17 cellular contexts compared by ENCODE assay signal in the genomic region with DNA sequence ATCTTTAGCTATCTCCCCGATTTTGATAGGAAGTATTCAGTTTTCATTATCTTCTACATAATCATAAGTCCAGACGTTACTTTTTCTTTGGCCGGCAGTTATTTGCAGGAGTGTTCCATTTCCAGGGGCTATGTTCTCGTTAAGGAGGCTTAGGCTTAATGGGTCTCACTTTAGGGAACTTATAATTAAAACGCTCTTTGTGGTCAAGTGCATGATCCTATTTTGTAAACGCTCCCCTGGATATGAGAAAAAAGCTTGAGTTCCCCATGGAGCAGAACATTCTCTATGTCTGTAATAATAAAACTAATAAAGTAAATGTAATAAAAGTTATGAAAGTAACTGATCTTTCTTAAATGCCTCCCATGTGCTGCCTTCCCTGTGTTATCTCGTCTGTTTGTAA. TPM values are rescaled to one million over a fixed set of nuclear protein-coding genes. Genes with fewer than 3 reads are reported as not detected.
DNase-seq lines count a peak whose midpoint lies in the region; ATAC-seq, FAIRE-seq and TF ChIP-seq lines count a peak whose summit lies in the region.
"Had no signal": no experiment of that assay in that cellular context is flagged by ENCODE, and none has a peak within 500 bp of the region (broad histone marks: within the 10 kb centered on the region; RNA-seq: fewer than 3 reads in every experiment).

No MANE protein-coding gene starts in this region.

- peaks cover 2% of the 10 kb centered on the region for H3K9me1 ChIP-seq in K562 (ENCODE audit: control insufficient read depth, insufficient read depth, low read length)

- H3T11ph ChIP-seq in H9 (ENCODE audit: low read length) = no peak overlapping the region

- POLR2A ChIA-PET in K562 (lab: Yijun Ruan, JAX) = interaction anchor here (0.6 to 1.1 kb wide), 2 partner anchors 41 to 81 kb away, joined by 3 read pairs; no protein-coding TSS in a partner anchor

- intact Hi-C loops in K562 (cut with micrococcal nuclease) = no loop called here

- TF ChIP-seq RAD21 in K562 (CRISPR knock-in tag; conservative IDR thresholded peaks at IDR 0.05 in 1 of 2, IDR thresholded peaks at IDR 0.05 in 1 of 2) = no peak

- no peaks in the 10 kb centered on the region for H3K27me3 ChIP-seq in H9 (ENCODE audit: insufficient read depth, low read length)
- H3K27me3 ChIP-seq in K562 (ENCODE audit: control insufficient read depth in 2 of 2, insufficient read depth in 2 of 2, low read length in 2 of 2) = no peaks in the 10 kb centered on the region
- H3K27me3 ChIP-seq in neuronal stem cell (ENCODE audit: control insufficient read depth in 3 of 3, insufficient read depth in 3 of 3, low read depth in 1 of 3, low read length in 3 of 3) = no peaks in the 10 kb centered on the region
- H3K27me3 ChIP-seq: BLaER1 had no signal

- H3K9me3 Mint-ChIP-seq in H9 = peaks cover 25 to 28% of the 10 kb centered on the region in 2 experiments
- H3K9me3 Mint-ChIP-seq: HFFc6 had no signal

- in situ Hi-C loops in K562 (cut with MboI) (no loop called here), KBM-7 (cut with MboI; ENCODE audit: low pct_unique_long_range_greater_than_20kb, low sequenced_read_pairs) (no loop called here)

- H3K23me2 ChIP-seq in H9 (ENCODE audit: insufficient read length, low read depth, low read length, poor library complexity, severe bottlenecking) = no peaks in the 10 kb centered on the region

- H2BK120ac ChIP-seq in H9 (ENCODE audit: low read depth, low read length, poor library complexity, severe bottlenecking) = no peak overlapping the region
- no peak overlapping the region for H2BK120ac ChIP-seq in neuronal stem cell (ENCODE audit: low read depth, low read length)

- H3K27ac ChIP-seq in H9 (ENCODE audit: insufficient read length, low read depth, low read length) = no peak overlapping the region
- no peak overlapping the region for H3K27ac ChIP-seq in K562 (ENCODE audit: extremely low read depth, low read depth, low read length)
- no peak overlapping the region for H3K27ac ChIP-seq in neuronal stem cell (replicated peaks; ENCODE audit: low read length)
- H3K27ac ChIP-seq: A549, BLaER1, HL-60 had no signal

- H2AK5ac ChIP-seq in H9 (ENCODE audit: insufficient read length, low read length) (no peak overlapping the region), neuronal stem cell (ENCODE audit: low read depth, low read length) (no peak overlapping the region)

- H2AFZ ChIP-seq in H9 (ENCODE audit: low read length) (no peak overlapping the region), K562 (ENCODE audit: low read depth, low read length) (no peak overlapping the region), neuronal stem cell (ENCODE audit: low read length) (no peak overlapping the region)

- CTCF ChIA-PET in K562 (lab: Yijun Ruan, JAX; ENCODE audit: low intra/inter-chr PET ratio) = no interaction called here

- no peak overlapping the region for H4K5ac ChIP-seq in H9 (ENCODE audit: insufficient read length, low read depth, low read length)

- H3K56ac ChIP-seq in H9 (ENCODE audit: insufficient read length, low read depth, low read length) = no peak overlapping the region

- H3K27me3 Mint-ChIP-seq in H9 (ENCODE audit: low read depth) = no peaks in the 10 kb centered on the region

- H3K4me3 ChIP-seq in K562 (no peak overlapping the region), neuronal stem cell (ENCODE audit: low read length in 2 of 2) (no peak overlapping the region)
- H3K4me3 ChIP-seq: A549, BLaER1, HAP-1 had no signal

- H3K4me2 ChIP-seq in H9 (ENCODE audit: insufficient read depth, insufficient read length, low read length) = no peak overlapping the region
- no peak overlapping the region for H3K4me2 ChIP-seq in K562 (ENCODE audit: insufficient read depth, low read length)
- H3K4me2 ChIP-seq in neuronal stem cell (ENCODE audit: insufficient read depth, low read length, poor library complexity, severe bottlenecking) = no peak overlapping the region
- H3K4me2 ChIP-seq: A549, BLaER1 had no signal

- H3K36me3 ChIP-seq in K562 (ENCODE audit: control insufficient read depth, insufficient read depth, low read length) = no peaks in the 10 kb centered on the region
- H3K36me3 ChIP-seq in neuronal stem cell (replicated peaks in 1 of 2; ENCODE audit: control insufficient read depth in 2 of 2, insufficient read depth in 2 of 2, low read length in 2 of 2) = peaks cover 17 to 47% of the 10 kb centered on the region in 2 donors

- no peak overlapping the region for H4K91ac ChIP-seq in H9 (ENCODE audit: insufficient read length, low read depth, low read length)
- no peak overlapping the region for H4K91ac ChIP-seq in neuronal stem cell (ENCODE audit: low read depth, low read length, poor library complexity)

- no peak overlapping the region for H2BK20ac ChIP-seq in H9 (ENCODE audit: low read depth, low read length, poor library complexity, severe bottlenecking)

- H2BK15ac ChIP-seq in H9 (ENCODE audit: low read depth, low read length) = no peak overlapping the region
- no peak overlapping the region for H2BK15ac ChIP-seq in neuronal stem cell (ENCODE audit: low read length)

- TF ChIP-seq CTCF in H9 (conservative IDR thresholded peaks at IDR 0.05) (no peak), K562 (IDR thresholded peaks at IDR 0.05 in 2 of 3, conservative IDR thresholded peaks at IDR 0.05 in 1 of 3; ENCODE audit: insufficient read depth in 2 of 3, low read depth in 1 of 3, low read length in 3 of 3) (no peak)

- H2BK5ac ChIP-seq in H9 (ENCODE audit: insufficient read length, low read length) = no peak overlapping the region
- no peak overlapping the region for H2BK5ac ChIP-seq in neuronal stem cell (ENCODE audit: low read length)

- peak; percentile 56 for FAIRE-seq in K562 (lab: Jason Lieb, UNC)
- FAIRE-seq: A549, GM12892 had no signal

- H4K20me1 ChIP-seq in H9 (ENCODE audit: control insufficient read depth, insufficient read depth, insufficient read length) (no peaks in the 10 kb centered on the region), K562 (replicated peaks; ENCODE audit: control insufficient read depth, insufficient read depth, low read length) (no peaks in the 10 kb centered on the region; the same call in 1 of the 2 replicates)
- H4K20me1 ChIP-seq: BLaER1 had no signal

- no peaks in the 10 kb centered on the region for H3K9me3 ChIP-seq in H9 (ENCODE audit: control insufficient read depth, low read depth, low read length)
- H3K9me3 ChIP-seq in K562 (replicated peaks; ENCODE audit: control insufficient read depth, insufficient read depth, low read depth, low read length) = 0 out of 2 replicates have a peak, but pooled peaks cover 2% of the 10 kb centered on the region
- peaks cover 13 to 19% of the 10 kb centered on the region in 2 donors for H3K9me3 ChIP-seq in neuronal stem cell (replicated peaks in 1 of 2; ENCODE audit: control insufficient read depth in 2 of 2, insufficient read depth in 1 of 2, low read depth in 1 of 2, low read length in 2 of 2)
- H3K9me3 ChIP-seq: A549, HAP-1 had no signal

- H2BK12ac ChIP-seq in H9 (ENCODE audit: insufficient read length, low read depth, low read length) = no peak overlapping the region
- H2BK12ac ChIP-seq in neuronal stem cell (ENCODE audit: low read length) = no peak overlapping the region

- peak overlapping the region in 2 of 3 experiments; percentile 4 to 8; a peak in 1 of 7 replicates for H3K27ac Mint-ChIP-seq in H9
- H3K27ac Mint-ChIP-seq: HFFc6 had no signal

- H3K79me2 ChIP-seq in H9 (ENCODE audit: insufficient read depth, low read length) = no peaks in the 10 kb centered on the region; the same call in 1 of the 2 replicates
- no peaks in the 10 kb centered on the region for H3K79me2 ChIP-seq in K562 (ENCODE audit: control insufficient read depth, insufficient read depth, low read length)

- H3K79me1 ChIP-seq in H9 (ENCODE audit: insufficient read depth, low read depth, low read length, poor library complexity, severe bottlenecking) = no peaks in the 10 kb centered on the region
- H3K79me1 ChIP-seq in neuronal stem cell (ENCODE audit: low read depth, low read length) = peaks cover 3% of the 10 kb centered on the region

- H3K4ac ChIP-seq in H9 (ENCODE audit: low read depth, low read length) (no peak overlapping the region), neuronal stem cell (ENCODE audit: low read length) (no peak overlapping the region)

- no peak overlapping the region for H3K14ac ChIP-seq in H9 (ENCODE audit: insufficient read depth, low read length)
- no peak overlapping the region for H3K14ac ChIP-seq in neuronal stem cell (ENCODE audit: low read length)

- no peak for TF ChIP-seq EP300 in K562 (IDR thresholded peaks at IDR 0.05; ENCODE audit: low read length)

- H4K8ac ChIP-seq in H9 (replicated peaks; ENCODE audit: insufficient read length, low read depth, low read length) (no peak overlapping the region), neuronal stem cell (ENCODE audit: low read depth, low read length) (no peak overlapping the region)

- TF ChIP-seq POLR2A in K562 (conservative IDR thresholded peaks at IDR 0.05) = no peak

- DNase-seq in H9 = no peak
- DNase-seq in NCI-H82 treated with DMSO at 0.1 percent for 48 hours (lab: John Stamatoyannopoulos, UW; ENCODE audit: unreplicated experiment) = peak; percentile 44
- DNase-seq in K562 (ENCODE audit: extremely low read depth in 1 of 4, low spot score in 3 of 4) = no peak
- DNase-seq in neuronal stem cell (ENCODE audit: low spot score) = no peak
- DNase-seq in NCI-H446 (lab: John Stamatoyannopoulos, UW) = no peak
- DNase-seq in NCI-H128 (lab: John Stamatoyannopoulos, UW; ENCODE audit: unreplicated experiment) = no peak
- DNase-seq in KBM-7 = no peak
- DNase-seq: DMS 273 treated with DMSO at 0.1 percent for 48 hours, DND-41, GDM1, GOT3, HFFc6 had no signal

- no CpG with 5 or more reads among the region's 7 CpGs for WGBS in H9 (ENCODE audit: extremely low coverage, insufficient read length, low lambda C conversion rate)
- 33% methylated on average over 7 of the region's 7 CpGs for whole genome bisulfite sequencing in K562 (ENCODE audit: insufficient coverage, low coverage, missing lambda C conversion rate)
- no CpG with 5 or more reads among the region's 7 CpGs for WGBS in neuronal stem cell (ENCODE audit: extremely low coverage in 2 of 2, insufficient read length in 2 of 2, insufficient replicate concordance in 1 of 2), 2 donors

- H3K9ac ChIP-seq in H9 (ENCODE audit: extremely low read depth, insufficient read length, low read length) (no peak overlapping the region), K562 (ENCODE audit: insufficient read depth in 1 of 2, low read depth in 2 of 2, low read length in 2 of 2) (peak overlapping the region in 1 of 2 experiments; percentile 69; a peak in 1 of 4 replicates), neuronal stem cell (ENCODE audit: low read depth, low read length, poor library complexity) (no peak overlapping the region)
- H3K9ac ChIP-seq: BLaER1 had no signal

- no TSS peak for BruUV-seq in K562 (replicated peaks; lab: Mats Ljungman, UMichigan)

- no peak overlapping the region for H3K4me3 Mint-ChIP-seq in H9
- H3K4me3 Mint-ChIP-seq: HFFc6 had no signal

- H3K4me1 Mint-ChIP-seq in H9 = no peaks in the 10 kb centered on the region

- H3K18ac ChIP-seq in H9 (ENCODE audit: insufficient read length, low read depth, low read length) (no peak overlapping the region), neuronal stem cell (ENCODE audit: low read length) (no peak overlapping the region)

- no peaks in the 10 kb centered on the region for H3K4me1 ChIP-seq in H9 (ENCODE audit: insufficient read depth, low read length)
- peaks cover 11 to 19% of the 10 kb centered on the region in 2 experiments for H3K4me1 ChIP-seq in K562 (replicated peaks in 1 of 2; ENCODE audit: control insufficient read depth in 2 of 2, insufficient read depth in 2 of 2, low read length in 2 of 2)
- no peaks in the 10 kb centered on the region for H3K4me1 ChIP-seq in neuronal stem cell (ENCODE audit: control insufficient read depth in 2 of 2, insufficient read depth in 1 of 2, low read depth in 1 of 2, low read length in 2 of 2)
- H3K4me1 ChIP-seq: A549, BLaER1, HAP-1 had no signal

- ATAC-seq in K562 = no peak
- ATAC-seq: A549 had no signal

- H3K36me3 Mint-ChIP-seq in H9 (ENCODE audit: insufficient read depth in 1 of 3, low read depth in 3 of 3) = peaks cover 41 to 47% (median 46%) of the 10 kb centered on the region in 3 experiments

- no peak overlapping the region for H3K23ac ChIP-seq in H9 (ENCODE audit: insufficient read length, low read depth, low read length)
- peak overlapping the region; percentile 22 for H3K23ac ChIP-seq in neuronal stem cell (ENCODE audit: low read depth, low read length, poor library complexity)

RNA-seq across cellular contexts. Expression of gene GPR153, which starts 48.7 kb away (rescaled TPM):
- 8.9 and 9.6 TPM in 2 replicates for total RNA-seq in H9 (2021)
- total RNA-seq in K562 (2011; cell fraction: chromatin; rRNA removed; ENCODE audit: low replicate concordance) = 0.90 and 4.5 TPM in 2 replicates
- total RNA-seq in K562 (2011; cell fraction: nucleolus; rRNA removed) = 2.9 and 4.0 TPM in 2 replicates
- total RNA-seq in K562 (2011; cell fraction: nucleoplasm; rRNA removed) = 1.5 and 1.6 TPM in 2 replicates
- total RNA-seq in K562 (2014; rRNA removed) = 0.41 and 1.0 TPM in 2 replicates
- total RNA-seq in K562 (2014; rRNA removed; fragmentation: Illumina TruSeq; extraction: Trizol) = 0.25 and 0.26 TPM in 2 replicates
- 0.49 and 0.51 TPM in 2 replicates for total RNA-seq in K562 (2015; rRNA removed; fragmentation: Illumina TruSeq; extraction: Trizol)
- 1.3 and 1.5 TPM in 2 replicates for total RNA-seq in K562 (2021)
- 0.54 and 0.65 TPM in 2 replicates for polyA plus RNA-seq in K562 (2011; rRNA removed)
- polyA plus RNA-seq in K562 (2011; cell fraction: cytosol; rRNA removed) = 0.63 and 2.3 TPM in 2 replicates
- 1.1 and 3.9 TPM in 2 replicates for polyA plus RNA-seq in K562 (2011; cell fraction: nucleus; rRNA removed)
- polyA plus RNA-seq in K562 (2012) = 0.79 and 0.86 TPM in 2 replicates
- 0.54 and 0.71 TPM in 2 replicates for polyA plus RNA-seq in K562 (2014; fragmentation: Illumina TruSeq; extraction: Trizol)
- under 1 TPM; 0.01 to 0.03 TPM for polyA plus RNA-seq in K562 (2014; fragmentation: Nextera tagmentation; extraction: Ambion mirVana)
- 0.85 and 0.90 TPM in 2 replicates for polyA plus RNA-seq in K562 (2014; rRNA removed)
- 0.30 and 0.81 TPM in 2 replicates for polyA minus RNA-seq in K562 (2011; rRNA and poly(A)+ RNA removed)
- 0.86 and 1.2 TPM in 2 replicates for polyA minus RNA-seq in K562 (2011; cell fraction: cytosol; rRNA and poly(A)+ RNA removed)
- 0.89 and 1.2 TPM in 2 replicates for polyA minus RNA-seq in K562 (2011; cell fraction: nucleus; rRNA and poly(A)+ RNA removed)
- 21.7 TPM for polyA plus RNA-seq in neuronal stem cell (2013, experiment 1 of 2)
- 21.5 TPM for polyA plus RNA-seq in neuronal stem cell (2013, experiment 2 of 2)
